Comparison of ENCODE assay signal across 1 cellular context in genomic region chr4:52712172-52712990, GRCh38.
TF ChIP-seq lines count a peak whose summit lies in the region.

No MANE protein-coding gene starts in this region.

TF ChIP-seq in HepG2, 621 proteins besides CTCF, POLR2A, EP300 and RAD21 (continued from another document and continues in another):
- no peak for TF ChIP-seq ZNF407 (CRISPR knock-in tag; IDR thresholded peaks at IDR 0.05; ENCODE audit: not compliant biosample characterization)
- peak; percentile 58; the same call in 1 of the 2 replicates for TF ChIP-seq ZSCAN21 (CRISPR knock-in tag; IDR thresholded peaks at IDR 0.05; ENCODE audit: borderline replicate concordance)
- TF ChIP-seq ATF6 (CRISPR knock-in tag; conservative IDR thresholded peaks at IDR 0.05): no peak
- no peak for TF ChIP-seq ZNF512 (CRISPR knock-in tag; IDR thresholded peaks at IDR 0.05)
- 0 out of 2 replicates have a peak, but pooled peaks have one; percentile 68 for TF ChIP-seq SMYD3 (CRISPR knock-in tag; IDR thresholded peaks at IDR 0.05)
- no peak; the same call in 1 of the 2 replicates for TF ChIP-seq SOX13 (IDR thresholded peaks at IDR 0.05)
- TF ChIP-seq SOX13 (CRISPR knock-in tag; conservative IDR thresholded peaks at IDR 0.05 in 1 of 2, IDR thresholded peaks at IDR 0.05 in 1 of 2): no peak
- TF ChIP-seq ZNF747 (CRISPR knock-in tag; IDR thresholded peaks at IDR 0.05; ENCODE audit: borderline replicate concordance): peak; percentile 70; the same call in 1 of the 2 replicates
- no peak for TF ChIP-seq ZNF326 (CRISPR knock-in tag; IDR thresholded peaks at IDR 0.05; ENCODE audit: borderline replicate concordance)
- peak; percentile 71; the same call in 1 of the 2 replicates for TF ChIP-seq ZSCAN25 (CRISPR knock-in tag; IDR thresholded peaks at IDR 0.05)
- peak; percentile 92 for TF ChIP-seq ZNF605 (CRISPR knock-in tag; IDR thresholded peaks at IDR 0.05)
- TF ChIP-seq ZBTB2 (CRISPR knock-in tag; IDR thresholded peaks at IDR 0.05; ENCODE audit: low read depth): peak; percentile 74
- no peak for TF ChIP-seq PRMT3 (CRISPR knock-in tag; IDR thresholded peaks at IDR 0.05; ENCODE audit: borderline replicate concordance, low read depth)
- peak; percentile 68; the same call in 1 of the 2 replicates for TF ChIP-seq ZNF841 (CRISPR knock-in tag; IDR thresholded peaks at IDR 0.05; ENCODE audit: borderline replicate concordance)
- TF ChIP-seq ZSCAN12 (CRISPR knock-in tag; IDR thresholded peaks at IDR 0.05): peak; percentile 25; the same call in 1 of the 2 replicates
- peak; percentile 62 for TF ChIP-seq ELF3 (CRISPR knock-in tag; IDR thresholded peaks at IDR 0.05)
- TF ChIP-seq RAD51 (IDR thresholded peaks at IDR 0.05; ENCODE audit: borderline replicate concordance): no peak
- TF ChIP-seq ZNF225 (CRISPR knock-in tag; IDR thresholded peaks at IDR 0.05): peak; percentile 25
- TF ChIP-seq ZC3H4 (CRISPR knock-in tag; IDR thresholded peaks at IDR 0.05; ENCODE audit: borderline replicate concordance): peak; percentile 49
- peak; percentile 46; the same call in 1 of the 2 replicates for TF ChIP-seq JDP2 (CRISPR knock-in tag; IDR thresholded peaks at IDR 0.05; ENCODE audit: borderline replicate concordance)
- 0 out of 2 replicates have a peak, but pooled peaks have one; percentile 13 for TF ChIP-seq REXO4 (CRISPR knock-in tag; IDR thresholded peaks at IDR 0.05; ENCODE audit: borderline replicate concordance)
- peak; percentile 60; the same call in 1 of the 2 replicates for TF ChIP-seq ZNF546 (CRISPR knock-in tag; conservative IDR thresholded peaks at IDR 0.05)
- TF ChIP-seq, protein P1, sequence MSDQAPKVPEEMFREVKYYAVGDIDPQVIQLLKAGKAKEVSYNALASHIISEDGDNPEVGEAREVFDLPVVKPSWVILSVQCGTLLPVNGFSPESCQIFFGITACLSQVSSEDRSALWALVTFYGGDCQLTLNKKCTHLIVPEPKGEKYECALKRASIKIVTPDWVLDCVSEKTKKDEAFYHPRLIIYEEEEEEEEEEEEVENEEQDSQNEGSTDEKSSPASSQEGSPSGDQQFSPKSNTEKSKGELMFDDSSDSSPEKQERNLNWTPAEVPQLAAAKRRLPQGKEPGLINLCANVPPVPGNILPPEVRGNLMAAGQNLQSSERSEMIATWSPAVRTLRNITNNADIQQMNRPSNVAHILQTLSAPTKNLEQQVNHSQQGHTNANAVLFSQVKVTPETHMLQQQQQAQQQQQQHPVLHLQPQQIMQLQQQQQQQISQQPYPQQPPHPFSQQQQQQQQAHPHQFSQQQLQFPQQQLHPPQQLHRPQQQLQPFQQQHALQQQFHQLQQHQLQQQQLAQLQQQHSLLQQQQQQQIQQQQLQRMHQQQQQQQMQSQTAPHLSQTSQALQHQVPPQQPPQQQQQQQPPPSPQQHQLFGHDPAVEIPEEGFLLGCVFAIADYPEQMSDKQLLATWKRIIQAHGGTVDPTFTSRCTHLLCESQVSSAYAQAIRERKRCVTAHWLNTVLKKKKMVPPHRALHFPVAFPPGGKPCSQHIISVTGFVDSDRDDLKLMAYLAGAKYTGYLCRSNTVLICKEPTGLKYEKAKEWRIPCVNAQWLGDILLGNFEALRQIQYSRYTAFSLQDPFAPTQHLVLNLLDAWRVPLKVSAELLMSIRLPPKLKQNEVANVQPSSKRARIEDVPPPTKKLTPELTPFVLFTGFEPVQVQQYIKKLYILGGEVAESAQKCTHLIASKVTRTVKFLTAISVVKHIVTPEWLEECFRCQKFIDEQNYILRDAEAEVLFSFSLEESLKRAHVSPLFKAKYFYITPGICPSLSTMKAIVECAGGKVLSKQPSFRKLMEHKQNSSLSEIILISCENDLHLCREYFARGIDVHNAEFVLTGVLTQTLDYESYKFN (CRISPR knock-in tag; conservative IDR thresholded peaks at IDR 0.05): peak; percentile 20; the same call in 1 of the 2 replicates
- 0 out of 2 replicates have a peak, but pooled peaks have one; percentile 29 for TF ChIP-seq CBX5 (CRISPR knock-in tag; IDR thresholded peaks at IDR 0.05; ENCODE audit: borderline replicate concordance)
- TF ChIP-seq TEAD3 (CRISPR knock-in tag; optimal IDR thresholded peaks at IDR 0.05; ENCODE audit: borderline replicate concordance): peak; percentile 83
- TF ChIP-seq ZNF761 (CRISPR knock-in tag; conservative IDR thresholded peaks at IDR 0.05): peak; percentile 75
- TF ChIP-seq ZBTB21 (CRISPR knock-in tag; IDR thresholded peaks at IDR 0.05): peak; percentile 84
- no peak for TF ChIP-seq HHEX (CRISPR knock-in tag; IDR thresholded peaks at IDR 0.05)
- peak; percentile 62 for TF ChIP-seq YY1 (IDR thresholded peaks at IDR 0.05; ENCODE audit: insufficient read depth, insufficient replicate concordance, low read depth, low read length)
- no peak for TF ChIP-seq MATR3 (CRISPR knock-in tag; IDR thresholded peaks at IDR 0.05)
- TF ChIP-seq HOMEZ (CRISPR knock-in tag; IDR thresholded peaks at IDR 0.05; ENCODE audit: low read depth): peak; percentile 55
- no peak for TF ChIP-seq ZNF839 (CRISPR knock-in tag; IDR thresholded peaks at IDR 0.05; ENCODE audit: borderline replicate concordance)
- TF ChIP-seq DR1 (CRISPR knock-in tag; IDR thresholded peaks at IDR 0.05): peak; percentile 97
- peak; percentile 91 for TF ChIP-seq MYPOP (CRISPR knock-in tag; IDR thresholded peaks at IDR 0.05)
- peak; percentile 91 for TF ChIP-seq ARNT2 (CRISPR knock-in tag; IDR thresholded peaks at IDR 0.05; ENCODE audit: low read depth)
- no peak for TF ChIP-seq ZNF431 (CRISPR knock-in tag; IDR thresholded peaks at IDR 0.05; ENCODE audit: borderline replicate concordance, low read depth)
- TF ChIP-seq RBFOX2 (IDR thresholded peaks at IDR 0.05; ENCODE audit: low read depth, low read length): peak; percentile 100
- TF ChIP-seq IKZF1 (IDR thresholded peaks at IDR 0.05): no peak
